12 cellular contexts compared by ENCODE assay signal in genomic region chr12:47754881-47755280, GRCh38. TPM values are rescaled to one million over a fixed set of nuclear protein-coding genes. Genes with fewer than 3 reads are reported as not detected.
DNase-seq lines count a peak whose midpoint lies in the region; ATAC-seq and TF ChIP-seq lines count a peak whose summit lies in the region.
"Had no signal": no experiment of that assay in that cellular context is flagged by ENCODE, and none has a peak within 500 bp of the region (broad histone marks: within the 10 kb centered on the region; RNA-seq: fewer than 3 reads in every experiment).

No MANE protein-coding gene starts in this region.

- peak overlapping the region; percentile 38 for H3K4me3 ChIP-seq in CD4-positive, CD25-positive, alpha-beta regulatory T cell (ENCODE audit: low read depth, low read length)
- H3K4me3 ChIP-seq in PC-9 (no peak overlapping the region; the same call in 1 of the 2 replicates), lung (no peak overlapping the region)

- H3K36me3 Mint-ChIP-seq in CD4-positive, CD25-positive, alpha-beta regulatory T cell, result no peaks in the 10 kb centered on the region
- H3K36me3 Mint-ChIP-seq: naive B cell had no signal

- peaks cover 6 to 38% (median 16%) of the 10 kb centered on the region in 4 donors for H3K4me1 Mint-ChIP-seq in CD4-positive, CD25-positive, alpha-beta regulatory T cell

- H3K9me3 ChIP-seq in CD4-positive, CD25-positive, alpha-beta regulatory T cell (ENCODE audit: control insufficient read depth in 2 of 2, low read length in 2 of 2), result no peaks in the 10 kb centered on the region
- H3K9me3 ChIP-seq in PC-9 (ENCODE audit: insufficient read depth, low read depth) (no peaks in the 10 kb centered on the region), lung (ENCODE audit: control insufficient read depth in 2 of 2, insufficient read depth in 1 of 2, low read length in 1 of 2) (no peaks in the 10 kb centered on the region)

- no peak for ATAC-seq in CD4-positive, CD25-positive, alpha-beta regulatory T cell (ENCODE audit: low read depth in 2 of 2)
- ATAC-seq in GM21447 (IDR thresholded peaks at IDR 0.05; ENCODE audit: unreplicated experiment) (peak; percentile 19), lung (ENCODE audit: insufficient read depth, low FRiP score) (no peak), HG03135 (IDR thresholded peaks at IDR 0.05; ENCODE audit: unreplicated experiment) (no peak)

- H3K4me3 Mint-ChIP-seq in CD4-positive, CD25-positive, alpha-beta regulatory T cell, result no peak overlapping the region

- POLR2A ChIA-PET in PC-9 (lab: Charles Lee; ENCODE audit: unreplicated experiment), result interaction anchor here (0.5 to 1.5 kb wide), 5 partner anchors 10 to 548 kb away, joined by 3 to 18 read pairs (median 3); partner anchors contain the start of gene HDAC7

- H3K27ac ChIP-seq in CD4-positive, CD25-positive, alpha-beta regulatory T cell (ENCODE audit: insufficient read depth, low read length, poor library complexity, severe bottlenecking), result no peak overlapping the region
- H3K27ac ChIP-seq in PC-9 (peak overlapping the region; percentile 75), lung (ENCODE audit: low read depth in 1 of 2, low read length in 1 of 2) (peak overlapping the region; percentile 68 to 81)

- DNase-seq in CD4-positive, CD25-positive, alpha-beta regulatory T cell, result no peak
- peak; percentile 80 to 81 for DNase-seq in PC-9
- peak; percentile 81 for DNase-seq in lung (ENCODE audit: low spot score)
- DNase-seq in NCI-H1694 treated with DMSO at 0.1 percent for 48 hours (lab: John Stamatoyannopoulos, UW), result no peak
- DNase-seq in NCI-H1417 (lab: John Stamatoyannopoulos, UW), result no peak
- DNase-seq in NCI-H146 (lab: John Stamatoyannopoulos, UW), result no peak
- DNase-seq: DMS 273 treated with DMSO at 0.1 percent for 48 hours had no signal

- CTCF ChIA-PET in PC-9 (lab: Charles Lee), result interaction anchor here (0.6 to 1.7 kb wide), 5 partner anchors 10 to 735 kb away, joined by 3 to 6 read pairs (median 4); partner anchors contain the start of gene SLC48A1

- TF ChIP-seq CTCF in PC-9 (conservative IDR thresholded peaks at IDR 0.05), result no peak
- TF ChIP-seq CTCF in lung (IDR thresholded peaks at IDR 0.05; ENCODE audit: control extremely low read depth, extremely low read depth), result no peak

- peaks cover 0 to 2% (median 0%) of the 10 kb centered on the region in 7 donors for H3K9me3 Mint-ChIP-seq in CD4-positive, CD25-positive, alpha-beta regulatory T cell
- H3K9me3 Mint-ChIP-seq: naive B cell; stimulated activated naive CD8-positive, alpha-beta T cell treated with anti-CD3 and anti-CD28 coated beads, Interleukin-15, Interleukin-2, amounts not matched to agents 100 ng/mL and 50 ng/mL, for 24 hours; T-helper 2 cell treated with Interferon-gamma antibody and Interleukin-4, amounts not matched to agents 5 μg/mL and 100 μg/mL, for 36 hours had no signal

- H3F3A ChIP-seq in PC-9 (ENCODE audit: insufficient read depth, low read depth), result peaks cover 47% of the 10 kb centered on the region

- H3K27ac Mint-ChIP-seq in CD4-positive, CD25-positive, alpha-beta regulatory T cell, result no peak overlapping the region

- H2AFZ ChIP-seq in PC-9, result no peak overlapping the region

- peak overlapping the region; percentile 97 for H3K4me2 ChIP-seq in PC-9

- WGBS in lung, 2 donors, result 47 to 74% methylated on average over 3 of the region's 3 CpGs

- intact Hi-C loops in PC-9 (cut with micrococcal nuclease; ENCODE audit: unreplicated experiment), result loop anchor here (1.0 to 5.0 kb wide), 3 partner anchors 23 to 1373 kb away; no protein-coding TSS in a partner anchor

- no peaks in the 10 kb centered on the region for H4K20me1 ChIP-seq in PC-9 (ENCODE audit: insufficient read depth)

- no peaks in the 10 kb centered on the region for H3K27me3 ChIP-seq in CD4-positive, CD25-positive, alpha-beta regulatory T cell (ENCODE audit: control insufficient read depth, insufficient read depth, low read length)
- no peaks in the 10 kb centered on the region for H3K27me3 ChIP-seq in PC-9 (ENCODE audit: insufficient read depth, low read depth)
- H3K27me3 ChIP-seq in lung (ENCODE audit: control insufficient read depth, insufficient read depth), result no peaks in the 10 kb centered on the region

- no TSS peak for BruUV-seq in PC-9 (replicated peaks; lab: Mats Ljungman, UMichigan)

- no peaks in the 10 kb centered on the region for H3K9me2 ChIP-seq in PC-9 (ENCODE audit: insufficient read depth)

- H3K79me2 ChIP-seq in PC-9 (ENCODE audit: low read depth), result peaks cover 16% of the 10 kb centered on the region; the same call in 1 of the 2 replicates

- peaks cover under 1% of the 10 kb centered on the region for H3K27me3 Mint-ChIP-seq in CD4-positive, CD25-positive, alpha-beta regulatory T cell
- H3K27me3 Mint-ChIP-seq: naive B cell; stimulated activated naive CD8-positive, alpha-beta T cell treated with anti-CD3 and anti-CD28 coated beads, Interleukin-15, Interleukin-2, amounts not matched to agents 100 ng/mL and 50 ng/mL, for 24 hours had no signal

- H3K4me1 ChIP-seq in CD4-positive, CD25-positive, alpha-beta regulatory T cell (ENCODE audit: control insufficient read depth, insufficient read depth, low read length, poor library complexity, severe bottlenecking), result peaks cover 26% of the 10 kb centered on the region
- H3K4me1 ChIP-seq in PC-9 (replicated peaks; ENCODE audit: insufficient read depth) (peaks cover 93% of the 10 kb centered on the region), lung (ENCODE audit: control insufficient read depth in 2 of 2, insufficient read depth in 2 of 2, low read length in 2 of 2) (peaks cover 11 to 29% of the 10 kb centered on the region in 2 donors)

- H3K36me3 ChIP-seq in CD4-positive, CD25-positive, alpha-beta regulatory T cell (ENCODE audit: control insufficient read depth, insufficient read depth, low read length), result no peaks in the 10 kb centered on the region
- no peaks in the 10 kb centered on the region for H3K36me3 ChIP-seq in PC-9 (ENCODE audit: low read depth)
- peaks cover 0 to 11% of the 10 kb centered on the region in 2 donors for H3K36me3 ChIP-seq in lung (ENCODE audit: control insufficient read depth in 2 of 2, insufficient read depth in 2 of 2, low read length in 2 of 2)

RNA-seq across cellular contexts. Expression of gene RAPGEF3, which starts 3.8 kb away (rescaled TPM):
- 0.79 TPM for total RNA-seq in CD4-positive, CD25-positive, alpha-beta regulatory T cell
- polyA plus RNA-seq in CD4-positive, CD25-positive, alpha-beta regulatory T cell, result under 1 TPM in 2 of 4 donors, not detected in 2; 0.10 to 0.14 TPM
- total RNA-seq in PC-9 (2021) (4.1 and 5.7 TPM in 2 replicates), lung (10 to 100 TPM; 11.3 to 26.5 TPM)
- 10 to 100 TPM in 1 of 2 donors, 1 to 10 TPM in 1; 8.3 to 40.4 TPM for polyA plus RNA-seq in lung

RNA-seq across cellular contexts. Expression of gene SLC48A1, which starts 18.2 kb away (rescaled TPM):
- total RNA-seq in CD4-positive, CD25-positive, alpha-beta regulatory T cell, result 4.9 TPM
- polyA plus RNA-seq in CD4-positive, CD25-positive, alpha-beta regulatory T cell, result 10 to 100 TPM in 1 of 4 donors, 1 to 10 TPM in 3; 7.3 to 12.7 (median 8.7) TPM
- total RNA-seq in PC-9 (2021) (76.4 and 108 TPM in 2 replicates), lung (10 to 100 TPM; 16.9 to 31.3 TPM)
- 10 to 100 TPM; 16.8 to 24.5 TPM for polyA plus RNA-seq in lung

RNA-seq across cellular contexts. Expression of gene ENDOU, which starts 29.6 kb away (rescaled TPM):
- not detected for total RNA-seq in CD4-positive, CD25-positive, alpha-beta regulatory T cell
- under 1 TPM in 1 of 4 donors, not detected in 3; 0.45 TPM for polyA plus RNA-seq in CD4-positive, CD25-positive, alpha-beta regulatory T cell
- total RNA-seq in PC-9 (2021) (0.25 and 0.39 TPM in 2 replicates), lung (under 1 TPM in 1 of 2 donors, not detected in 1; 0.31 TPM)
- under 1 TPM; 0.07 to 0.45 TPM for polyA plus RNA-seq in lung

RNA-seq across cellular contexts. Expression of gene RPAP3, which starts 49.1 kb away (rescaled TPM):
- total RNA-seq in CD4-positive, CD25-positive, alpha-beta regulatory T cell, result 34.5 TPM
- polyA plus RNA-seq in CD4-positive, CD25-positive, alpha-beta regulatory T cell, result 10 to 100 TPM; 31.5 to 40.2 (median 32.8) TPM
- total RNA-seq in PC-9 (2021), result 31.6 and 37.0 TPM in 2 replicates
- 10 to 100 TPM; 18.9 to 19.9 TPM for total RNA-seq in lung
- 10 to 100 TPM in 1 of 2 donors, 1 to 10 TPM in 1; 9.5 to 10.8 TPM for polyA plus RNA-seq in lung

Comparison
In these comparisons a context has a peak if more than half of its experiments do, and no peak if none do; other contexts are left out.
1. DNase-seq: peak in PC-9 (2 of 2) and lung (single experiment); none in CD4-positive, CD25-positive, alpha-beta regulatory T cell (0 of 3), NCI-H1694 treated with DMSO at 0.1 percent for 48 hours (single experiment), NCI-H1417 (0 of 3) and NCI-H146 (single experiment).